18 cellular contexts compared by ENCODE assay signal in genomic region chr10:132405463-132405991, GRCh38. TPM values are rescaled to one million over a fixed set of nuclear protein-coding genes. Genes with fewer than 3 reads are reported as not detected.
A peak's percentile ranks its signal among the peaks of the same experiment; 100 is the strongest.
DNase-seq lines count a peak whose midpoint lies in the region; ATAC-seq and TF ChIP-seq lines count a peak whose summit lies in the region.
"Had no signal": no experiment of that assay in that cellular context is flagged by ENCODE, and none has a peak within 500 bp of the region (broad histone marks: within the 10 kb centered on the region; RNA-seq: fewer than 3 reads in every experiment).

No MANE protein-coding gene starts in this region.

- TF ChIP-seq CTCF in VCaP (conservative IDR thresholded peaks at IDR 0.05) (no peak), lower lobe of right lung (IDR thresholded peaks at IDR 0.05) (no peak), spleen (IDR thresholded peaks at IDR 0.05 in 8 of 11, conservative IDR thresholded peaks at IDR 0.05 in 3 of 11) (no peak)

- DNase-seq in Right ventricle myocardium superior (peak; percentile 33), left cardiac atrium (no peak), lower lobe of right lung (peak; percentile 49), spleen (peak; percentile 78), COR-L47 (lab: John Stamatoyannopoulos, UW) (no peak), DMS53 treated with DMSO at 0.1 percent for 48 hours (lab: John Stamatoyannopoulos, UW; ENCODE audit: unreplicated experiment) (no peak)
- DNase-seq: 8988T, KG1, NCI-H1048, NCI-H146, NCI-H345, NCI-H526 treated with DMSO at 0.1 percent for 48 hours, OCI-M1, RPMI8226 had no signal

- intact Hi-C loops in Right ventricle myocardium superior (cut with DNase I) (no loop called here), left cardiac atrium (cut with DNase I) (no loop called here), lower lobe of right lung (cut with DNase I) (no loop called here), spleen (cut with DNase I; ENCODE audit: low total_unique reads) (no loop called here)

- ATAC-seq in Right ventricle myocardium superior (ENCODE audit: poor library complexity): no peak
- no peak for ATAC-seq in left cardiac atrium
- ATAC-seq in lower lobe of right lung: no peak
- ATAC-seq in HG02973 (IDR thresholded peaks at IDR 0.05; ENCODE audit: unreplicated experiment): no peak
- ATAC-seq: HCT116 had no signal

- H3K27ac ChIP-seq in VCaP: peak overlapping the region; percentile 99
- no peak overlapping the region for H3K27ac ChIP-seq in lower lobe of right lung
- H3K27ac ChIP-seq in spleen: peak overlapping the region in 3 of 8 donors; percentile 79 to 99 (median 97)

- no peak for TF ChIP-seq POLR2A in spleen (IDR thresholded peaks at IDR 0.05)

- H3K9me3 ChIP-seq in lower lobe of right lung (no peaks in the 10 kb centered on the region), spleen (no peaks in the 10 kb centered on the region)
- H3K9me3 ChIP-seq: BLaER1 treated with 17β-estradiol and CSF1 and Interleukin-3, amounts not matched to agents 10 nM and 100 nM had no signal

- peaks cover 55% of the 10 kb centered on the region for H3K4me1 ChIP-seq in lower lobe of right lung
- peaks cover 38 to 100% (median 86%) of the 10 kb centered on the region in 6 donors for H3K4me1 ChIP-seq in spleen

- 92 to 98% (median 95%) methylated on average over 33 to 53 of the region's 53 CpGs for WGBS in spleen, 5 donors

- H3K4me3 ChIP-seq in lower lobe of right lung: no peak overlapping the region
- H3K4me3 ChIP-seq in spleen: no peak overlapping the region
- H3K4me3 ChIP-seq: BLaER1 treated with 17β-estradiol and CSF1 and Interleukin-3, amounts not matched to agents 10 nM and 100 nM had no signal

- no peaks in the 10 kb centered on the region for H3K27me3 ChIP-seq in lower lobe of right lung (ENCODE audit: low read depth)
- H3K27me3 ChIP-seq in spleen (replicated peaks in 1 of 7): no peaks in the 10 kb centered on the region
- H3K27me3 ChIP-seq: BLaER1 treated with 17β-estradiol and CSF1 and Interleukin-3, amounts not matched to agents 10 nM and 100 nM had no signal

- H3K36me3 ChIP-seq in lower lobe of right lung (peaks cover 29% of the 10 kb centered on the region), spleen (peaks cover 3 to 70% (median 28%) of the 10 kb centered on the region in 6 donors)

RNA-seq across cellular contexts. Expression of gene PWWP2B, which starts 8.5 kb away (rescaled TPM):
- total RNA-seq in Right ventricle myocardium superior: 23.0 TPM
- 10 to 100 TPM; 11.8 to 12.7 TPM for total RNA-seq in left cardiac atrium
- 25.2 TPM for total RNA-seq in lower lobe of right lung
- 10 to 100 TPM; 24.8 to 41.7 (median 28.1) TPM for total RNA-seq in spleen
- polyA plus RNA-seq in spleen: 10 to 100 TPM; 22.5 to 50.0 (median 27.8) TPM

Comparison
In these comparisons a context has a peak if more than half of its experiments do, and no peak if none do; other contexts are left out.
1. DNase-seq: peak in Right ventricle myocardium superior (single experiment), lower lobe of right lung (single experiment) and spleen (single experiment); none in left cardiac atrium (single experiment), COR-L47 (single experiment) and DMS53 treated with DMSO at 0.1 percent for 48 hours (single experiment).